Comparison of ENCODE assay signal across 8 cellular contexts in the genomic region with DNA sequence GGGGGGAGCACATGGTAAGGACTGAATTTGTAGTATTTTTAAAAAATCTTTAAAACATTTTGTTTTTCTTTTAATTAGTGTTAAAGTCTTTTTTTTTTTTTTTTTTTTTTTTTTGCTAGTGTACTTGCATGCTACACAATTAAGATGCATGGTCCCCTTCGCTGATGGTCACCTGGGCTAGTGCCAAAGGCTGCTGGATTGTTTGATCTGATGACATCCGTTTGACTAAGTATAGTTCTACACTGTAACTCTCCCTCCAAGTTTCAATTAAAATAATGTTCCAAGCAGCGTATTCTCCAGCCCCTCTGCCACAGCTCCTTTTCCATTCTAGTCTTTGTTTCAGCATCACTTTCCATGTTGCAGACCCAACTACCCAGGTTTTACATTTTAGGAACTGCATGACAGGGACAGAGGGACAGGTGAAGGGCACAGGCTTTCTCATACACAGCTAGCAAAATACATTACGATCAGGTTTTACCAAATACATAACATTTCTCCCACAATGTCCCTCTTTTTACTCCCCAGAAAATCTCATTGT. TPM values are rescaled to one million over a fixed set of nuclear protein-coding genes. Genes with fewer than 3 reads are reported as not detected.
DNase-seq lines count a peak whose midpoint lies in the region; ATAC-seq and TF ChIP-seq lines count a peak whose summit lies in the region.

No MANE protein-coding gene starts in this region.

- no peak for DNase-seq in CD4-positive, alpha-beta T cell
- DNase-seq in naive thymus-derived CD8-positive, alpha-beta T cell: no peak
- no peak for DNase-seq in stimulated activated CD4-positive, alpha-beta T cell treated with anti-CD3 and anti-CD28 coated beads, Interleukin-12 subunit alpha, Interleukin-12 subunit beta, amount 100 ng/mL, for 4 hours
- no peak for DNase-seq in MV-4-11 (lab: John Stamatoyannopoulos, UW)
- DNase-seq in stimulated activated CD8-positive, alpha-beta memory T cell treated with anti-CD3 and anti-CD28 coated beads, Interleukin-4, amount 100 ng/mL, for 48 hours: no peak

- peak overlapping the region; percentile 63 for H3K27ac Mint-ChIP-seq in CD4-positive, alpha-beta T cell
- peak overlapping the region; percentile 3 to 61 (median 6) for H3K27ac Mint-ChIP-seq in IgD-negative memory B cell
- no peak overlapping the region for H3K27ac Mint-ChIP-seq in dendritic cell treated with granulocyte-macrophage colony-stimulating factor and Interleukin-4, amounts not matched to agents 40 ng/mL and 50 ng/mL, for 4 days
- peak overlapping the region in 7 of 10 donors; percentile 35 to 89 (median 78) for H3K27ac Mint-ChIP-seq in naive thymus-derived CD8-positive, alpha-beta T cell

- H3K27me3 Mint-ChIP-seq in CD4-positive, alpha-beta T cell: peaks cover 5% of the 10 kb centered on the region
- H3K27me3 Mint-ChIP-seq in IgD-negative memory B cell: peaks cover 9% of the 10 kb centered on the region
- peaks cover 15% of the 10 kb centered on the region for H3K27me3 Mint-ChIP-seq in dendritic cell treated with granulocyte-macrophage colony-stimulating factor and Interleukin-4, amounts not matched to agents 40 ng/mL and 50 ng/mL, for 4 days
- H3K27me3 Mint-ChIP-seq in naive thymus-derived CD8-positive, alpha-beta T cell: peaks cover 0 to 7% (median 4%) of the 10 kb centered on the region in 5 donors

- no peak for TF ChIP-seq CTCF in CD4-positive, alpha-beta T cell (IDR thresholded peaks at IDR 0.05)

- H3K4me1 Mint-ChIP-seq in CD4-positive, alpha-beta T cell (ENCODE audit: low read depth): peaks cover 24% of the 10 kb centered on the region
- peaks cover 8 to 15% (median 13%) of the 10 kb centered on the region in 3 donors for H3K4me1 Mint-ChIP-seq in IgD-negative memory B cell
- H3K4me1 Mint-ChIP-seq in dendritic cell treated with granulocyte-macrophage colony-stimulating factor and Interleukin-4, amounts not matched to agents 40 ng/mL and 50 ng/mL, for 4 days (ENCODE audit: low read depth): peaks cover 14% of the 10 kb centered on the region
- H3K4me1 Mint-ChIP-seq in naive thymus-derived CD8-positive, alpha-beta T cell: peaks cover 5 to 26% (median 22%) of the 10 kb centered on the region in 4 donors

- H3K4me3 Mint-ChIP-seq in CD4-positive, alpha-beta T cell: peak overlapping the region; percentile 86
- H3K4me3 Mint-ChIP-seq in IgD-negative memory B cell: peak overlapping the region; percentile 75 to 95 (median 88)
- peak overlapping the region; percentile 84 for H3K4me3 Mint-ChIP-seq in dendritic cell treated with granulocyte-macrophage colony-stimulating factor and Interleukin-4, amounts not matched to agents 40 ng/mL and 50 ng/mL, for 4 days
- peak overlapping the region; percentile 75 to 93 (median 88) for H3K4me3 Mint-ChIP-seq in naive thymus-derived CD8-positive, alpha-beta T cell

- intact Hi-C loops in CD4-positive, alpha-beta T cell (cut with DNase I, micrococcal nuclease): loop anchor here (1.0 to 10.0 kb wide), 4 partner anchors 80 to 331 kb away; a partner anchor contains a TSS
- intact Hi-C loops in dendritic cell treated with granulocyte-macrophage colony-stimulating factor and Interleukin-4, amounts not matched to agents 40 ng/mL and 50 ng/mL, for 4 days (cut with micrococcal nuclease): loop anchor here (1.0 kb wide), 1 partner anchor 80 kb away; no protein-coding TSS in a partner anchor

- POLR2A ChIA-PET in CD4-positive, alpha-beta T cell (lab: Charles Lee): interaction anchor here (0.7 to 2.0 kb wide), 3 partner anchors 55 to 566 kb away, joined by 3 to 6 read pairs (median 3); no protein-coding TSS in a partner anchor
- POLR2A ChIA-PET in naive thymus-derived CD8-positive, alpha-beta T cell (lab: Charles Lee): no interaction called here

- CTCF ChIA-PET in CD4-positive, alpha-beta T cell (lab: Charles Lee): interaction anchor here (1.4 kb wide), 1 partner anchor 80 kb away, joined by 6 read pairs; no protein-coding TSS in a partner anchor

- H3K27ac ChIP-seq in CD4-positive, alpha-beta T cell (ENCODE audit: low read depth, low read length): no peak overlapping the region

- no peaks in the 10 kb centered on the region for H3K9me3 Mint-ChIP-seq in CD4-positive, alpha-beta T cell
- H3K9me3 Mint-ChIP-seq in IgD-negative memory B cell: no peaks in the 10 kb centered on the region
- no peaks in the 10 kb centered on the region for H3K9me3 Mint-ChIP-seq in dendritic cell treated with granulocyte-macrophage colony-stimulating factor and Interleukin-4, amounts not matched to agents 40 ng/mL and 50 ng/mL, for 4 days
- H3K9me3 Mint-ChIP-seq in naive thymus-derived CD8-positive, alpha-beta T cell: no peaks in the 10 kb centered on the region

- no peaks in the 10 kb centered on the region for H3K27me3 ChIP-seq in CD4-positive, alpha-beta T cell (ENCODE audit: control insufficient read depth, insufficient read depth, low read length)

- no peaks in the 10 kb centered on the region for H3K9me3 ChIP-seq in CD4-positive, alpha-beta T cell (ENCODE audit: control insufficient read depth, low read length)

- ATAC-seq in CD4-positive, alpha-beta T cell (ENCODE audit: poor library complexity): no peak
- no peak for ATAC-seq in naive thymus-derived CD8-positive, alpha-beta T cell
- no peak for ATAC-seq in HG03196 (IDR thresholded peaks at IDR 0.05; ENCODE audit: unreplicated experiment)

- no peaks in the 10 kb centered on the region for H3K36me3 Mint-ChIP-seq in CD4-positive, alpha-beta T cell (ENCODE audit: low read depth)
- H3K36me3 Mint-ChIP-seq in IgD-negative memory B cell: no peaks in the 10 kb centered on the region
- no peaks in the 10 kb centered on the region for H3K36me3 Mint-ChIP-seq in dendritic cell treated with granulocyte-macrophage colony-stimulating factor and Interleukin-4, amounts not matched to agents 40 ng/mL and 50 ng/mL, for 4 days (ENCODE audit: low read depth)
- no peaks in the 10 kb centered on the region for H3K36me3 Mint-ChIP-seq in naive thymus-derived CD8-positive, alpha-beta T cell

RNA-seq across cellular contexts. Expression of a gene that starts 0.9 kb away (rescaled TPM):
- total RNA-seq in CD4-positive, alpha-beta T cell: 1 to 10 TPM in 1 of 2 experiments, under 1 TPM in 1; 0.80 to 1.0 TPM
- polyA plus RNA-seq in IgD-negative memory B cell: 1.2 TPM
- 1 to 10 TPM; 5.8 to 6.1 TPM for total RNA-seq in naive thymus-derived CD8-positive, alpha-beta T cell
- polyA plus RNA-seq in naive thymus-derived CD8-positive, alpha-beta T cell: 1 to 10 TPM in 1 of 3 donors, under 1 TPM in 2; 0.48 to 1.8 (median 0.83) TPM
